ENCODE assay signal across 1 cellular context in genomic region chr9:82131072-82131471, GRCh38.
TF ChIP-seq lines count a peak whose summit lies in the region.

No MANE protein-coding gene starts in this region.

TF ChIP-seq in H1, 55 proteins besides CTCF, POLR2A, EP300 and RAD21:
- TF ChIP-seq CHD7 (IDR thresholded peaks at IDR 0.05; ENCODE audit: insufficient replicate concordance, low read length) (no peak), BRCA1 (IDR thresholded peaks at IDR 0.05; ENCODE audit: low read depth, low read length) (no peak), HDAC2 (IDR thresholded peaks at IDR 0.05; ENCODE audit: borderline replicate concordance in 1 of 2, low read depth in 2 of 2, low read length in 2 of 2) (no peak), SP4 (IDR thresholded peaks at IDR 0.05; ENCODE audit: low read length) (no peak), ATF3 (IDR thresholded peaks at IDR 0.05; ENCODE audit: insufficient read depth, low read depth, low read length) (no peak), TEAD4 (IDR thresholded peaks at IDR 0.05; ENCODE audit: low read depth, low read length) (no peak)
